ENCODE assay signal across 25 cellular contexts in genomic region chr3:14701676-14702075, GRCh38. TPM values are rescaled to one million over a fixed set of nuclear protein-coding genes. Genes with fewer than 3 reads are reported as not detected.
"Had no signal": no experiment of that assay in that cellular context is flagged by ENCODE, and none has a peak within 500 bp of the region (broad histone marks: within the 10 kb centered on the region; RNA-seq: fewer than 3 reads in every experiment).

No MANE protein-coding gene starts in this region.

- H3K4me3 ChIP-seq: MG63, PC-9, Peyer's patch had no signal

- DNase-seq: Karpas-422, KG1, MG63, NCI-H1092, NCI-H1105 treated with DMSO at 0.1 percent for 48 hours, NCI-H1417 treated with DMSO at 0.1 percent for 48 hours, NCI-H146, NCI-H187, NCI-H2029, NCI-H2081 treated with DMSO at 0.1 percent for 48 hours, NCI-H2171, NCI-H226, NCI-H446, NCI-H510A, NCI-H524 treated with DMSO at 0.1 percent for 48 hours, NCI-H69, NCI-H774, PC-9, Peyer's patch, Right ventricle myocardium superior, RPMI8226, SK-N-SH, SW 1271 had no signal

RNA-seq across cellular contexts. Expression of gene C3orf20, which starts 26.7 kb away (rescaled TPM):
- total RNA-seq: HT-29, PC-9, Peyer's patch, Right ventricle myocardium superior, SK-MEL-5 had no signal
